15 cellular contexts compared by ENCODE assay signal in genomic region chr16:68790944-68791343, GRCh38. TPM values are rescaled to one million over a fixed set of nuclear protein-coding genes. Genes with fewer than 3 reads are reported as not detected.
DNase-seq lines count a peak whose midpoint lies in the region; ATAC-seq and TF ChIP-seq lines count a peak whose summit lies in the region.
"Had no signal": no experiment of that assay in that cellular context is flagged by ENCODE, and none has a peak within 500 bp of the region (broad histone marks: within the 10 kb centered on the region; RNA-seq: fewer than 3 reads in every experiment).

No MANE protein-coding gene starts in this region.

- H3K27ac ChIP-seq in GM23338 (ENCODE audit: low read depth), result peak overlapping the region; percentile 99
- peak overlapping the region; percentile 98 to 100 for H3K27ac ChIP-seq in liver (ENCODE audit: low read depth in 1 of 2, low read length in 2 of 2)
- H3K27ac ChIP-seq in skin epidermis, result peak overlapping the region in 15 of 21 experiments; percentile 6 to 80 (median 56)
- H3K27ac ChIP-seq: neutrophil, spleen had no signal

- no peaks in the 10 kb centered on the region for H3K9me3 ChIP-seq in liver (ENCODE audit: control insufficient read depth in 4 of 4, low read length in 3 of 4)
- H3K9me3 ChIP-seq: neutrophil, spleen had no signal

- H3K27me3 Mint-ChIP-seq in GM23338 (ENCODE audit: insufficient read depth, low read depth, poor library complexity) (peaks cover 8% of the 10 kb centered on the region), brain (peaks cover 5% of the 10 kb centered on the region)

- H3K4me1 Mint-ChIP-seq in GM23338, result peaks cover 56% of the 10 kb centered on the region
- H3K4me1 Mint-ChIP-seq in brain, result peaks cover 44% of the 10 kb centered on the region
- H3K4me1 Mint-ChIP-seq: activated B cell treated with CpG ODN at 0.5 μM for 24 hours had no signal

- 83% methylated on average over 4 of the region's 4 CpGs for WGBS in liver

- H3K79me2 ChIP-seq in GM23338 (replicated peaks; ENCODE audit: insufficient read depth), result peaks cover 31% of the 10 kb centered on the region

- H3K4me2 ChIP-seq in GM23338, result peak overlapping the region; percentile 65

- H4K20me1 ChIP-seq in GM23338 (replicated peaks; ENCODE audit: insufficient read depth), result no peaks in the 10 kb centered on the region

- H3K36me3 Mint-ChIP-seq in GM23338 (ENCODE audit: low read depth), result peaks cover 30% of the 10 kb centered on the region
- H3K36me3 Mint-ChIP-seq in brain, result no peaks in the 10 kb centered on the region
- H3K36me3 Mint-ChIP-seq: activated naive CD4-positive, alpha-beta T cell treated with anti-CD3 and anti-CD28 coated beads, Interleukin-2, amount 50 U/mL, for 72 hours had no signal

- no peaks in the 10 kb centered on the region; the same call in 2 of the 3 replicates for H3K9me3 Mint-ChIP-seq in GM23338
- H3K9me3 Mint-ChIP-seq in brain, result peaks cover 0 to 3% (median 0%) of the 10 kb centered on the region in 5 experiments
- H3K9me3 Mint-ChIP-seq: activated B cell treated with CpG ODN at 0.5 μM for 24 hours; activated naive CD4-positive, alpha-beta T cell treated with anti-CD3 and anti-CD28 coated beads, Interleukin-2, amount 50 U/mL, for 72 hours had no signal

- no peak for TF ChIP-seq CTCF in GM23338 (conservative IDR thresholded peaks at IDR 0.05; ENCODE audit: low read depth in 2 of 2)
- TF ChIP-seq CTCF in brain (conservative IDR thresholded peaks at IDR 0.05), result no peak
- TF ChIP-seq CTCF in liver (IDR thresholded peaks at IDR 0.05; ENCODE audit: low read depth, low read length, missing input control), result no peak

- H2AFZ ChIP-seq in GM23338, result no peak overlapping the region

- intact Hi-C loops in Right ventricle myocardium inferior (cut with DNase I), result no loop called here

- H3K27me3 ChIP-seq in GM23338 (ENCODE audit: insufficient read depth) (no peaks in the 10 kb centered on the region), liver (ENCODE audit: control insufficient read depth in 4 of 4, insufficient read depth in 4 of 4, low read length in 3 of 4) (no peaks in the 10 kb centered on the region)
- H3K27me3 ChIP-seq: neutrophil, spleen had no signal

- DNase-seq in GM23338 (ENCODE audit: low spot score) (peak; percentile 43), NCI-H226 (no peak), Right ventricle myocardium inferior (ENCODE audit: missing footprints) (no peak)
- DNase-seq in activated T-cell treated with anti-CD3 and anti-CD28 coated beads, Interleukin-2, amount 50 U/mL, for 1 hour, result no peak
- DNase-seq: activated B cell treated with CpG ODN at 0.5 μM for 24 hours; activated CD8-positive, alpha-beta memory T cell treated with anti-CD3 and anti-CD28 coated beads, Interleukin-2, amount 50 U/mL, for 48 hours; NCI-H146; NCI-H524; spleen had no signal

- no peak for TF ChIP-seq RAD21 in liver (IDR thresholded peaks at IDR 0.05)

- H3K27ac Mint-ChIP-seq in GM23338 (peak overlapping the region; percentile 98), brain (peak overlapping the region; percentile 30 to 91 (median 85))
- H3K27ac Mint-ChIP-seq: activated B cell treated with CpG ODN at 0.5 μM for 24 hours; activated naive CD4-positive, alpha-beta T cell treated with anti-CD3 and anti-CD28 coated beads, Interleukin-2, amount 50 U/mL, for 72 hours had no signal

- H3K9me2 ChIP-seq in GM23338 (ENCODE audit: insufficient read depth), result no peaks in the 10 kb centered on the region

- peak overlapping the region; percentile 17 to 57 for H3K9ac ChIP-seq in liver (ENCODE audit: low read depth in 1 of 2, low read length in 2 of 2)

- H3F3A ChIP-seq in GM23338 (replicated peaks; ENCODE audit: low read depth), result peaks cover 27% of the 10 kb centered on the region

- H3K4me3 ChIP-seq in GM23338, result no peak overlapping the region
- no peak overlapping the region for H3K4me3 ChIP-seq in liver (ENCODE audit: low read depth in 1 of 3, low read length in 3 of 3)
- no peak overlapping the region for H3K4me3 ChIP-seq in skin epidermis
- H3K4me3 ChIP-seq: spleen had no signal

- ATAC-seq in GM23338, result peak; percentile 72
- no peak for ATAC-seq in GM19035 (IDR thresholded peaks at IDR 0.05; ENCODE audit: unreplicated experiment)
- no peak for ATAC-seq in Right ventricle myocardium inferior
- ATAC-seq: activated naive CD4-positive, alpha-beta T cell treated with anti-CD3 and anti-CD28 coated beads, Interleukin-2, amount 50 U/mL, for 72 hours had no signal

- no peaks in the 10 kb centered on the region for H3K36me3 ChIP-seq in GM23338 (ENCODE audit: insufficient read depth)
- H3K36me3 ChIP-seq in liver (ENCODE audit: control insufficient read depth in 4 of 4, insufficient read depth in 3 of 4, low read depth in 1 of 4, low read length in 3 of 4), result no peaks in the 10 kb centered on the region
- H3K36me3 ChIP-seq: neutrophil, spleen had no signal

- peaks cover 38% of the 10 kb centered on the region for H3K4me1 ChIP-seq in GM23338 (ENCODE audit: insufficient read depth)
- peaks cover 18 to 49% (median 31%) of the 10 kb centered on the region in 4 donors for H3K4me1 ChIP-seq in liver (ENCODE audit: control insufficient read depth in 4 of 4, insufficient read depth in 4 of 4, low read length in 3 of 4)

- H3K4me3 Mint-ChIP-seq in GM23338, result no peak overlapping the region; the same call in 2 of the 3 replicates
- no peak overlapping the region for H3K4me3 Mint-ChIP-seq in brain
- H3K4me3 Mint-ChIP-seq: activated B cell treated with CpG ODN at 0.5 μM for 24 hours had no signal

TF ChIP-seq in GM23338, 12 proteins besides CTCF, POLR2A, EP300 and RAD21 (continues in another document):
- TF ChIP-seq NANOG (IDR thresholded peaks at IDR 0.05; ENCODE audit: borderline replicate concordance) (no peak), EZH2 (IDR thresholded peaks at IDR 0.05; ENCODE audit: low read depth, unreplicated experiment) (no peak), POLR2AphosphoS5 (IDR thresholded peaks at IDR 0.05; ENCODE audit: low read depth) (no peak), STAT1 (IDR thresholded peaks at IDR 0.05; ENCODE audit: unreplicated experiment) (no peak), ETS1 (IDR thresholded peaks at IDR 0.05) (no peak), ZNF331 (CRISPR knock-in tag; IDR thresholded peaks at IDR 0.05; ENCODE audit: low read depth) (no peak)

TF ChIP-seq in liver, 16 proteins besides CTCF, POLR2A, EP300 and RAD21 (continues in another document):
- TF ChIP-seq NR2F2 (IDR thresholded peaks at IDR 0.05) (no peak), FOXA2 (IDR thresholded peaks at IDR 0.05) (no peak), JUND (IDR thresholded peaks at IDR 0.05) (no peak), REST (IDR thresholded peaks at IDR 0.05) (no peak), GABPA (IDR thresholded peaks at IDR 0.05 in 1 of 2, conservative IDR thresholded peaks at IDR 0.05 in 1 of 2) (no peak), ZBTB33 (IDR thresholded peaks at IDR 0.05) (no peak), MAX (IDR thresholded peaks at IDR 0.05) (no peak), YY1 (IDR thresholded peaks at IDR 0.05) (no peak)

RNA-seq across cellular contexts. Expression of gene TANGO6, which starts 52.4 kb away (rescaled TPM):
- 18.8 and 23.2 TPM in 2 replicates for total RNA-seq in GM23338 (2014; rRNA removed; shearing (Covaris generic))
- polyA plus RNA-seq in GM23338 (2016; fragmentation: Nextera tagmentation; extraction: Ambion mirVana) (5.5 and 7.2 TPM in 2 replicates), brain (ENCODE audit: insufficient read depth, low read depth, low replicate concordance) (8.3 TPM), liver (1 to 10 TPM; 6.8 to 9.6 TPM)
- total RNA-seq in liver (10 to 100 TPM; 11.3 to 40.6 TPM), Right ventricle myocardium inferior (9.3 TPM)

RNA-seq across cellular contexts. Expression of gene CDH1, which starts 53.9 kb away (rescaled TPM):
- total RNA-seq in GM23338 (2014; rRNA removed; shearing (Covaris generic)), result 142 TPM in 2 replicates
- polyA plus RNA-seq in GM23338 (2016; fragmentation: Nextera tagmentation; extraction: Ambion mirVana), result 58.1 and 64.1 TPM in 2 replicates
- polyA plus RNA-seq in brain (ENCODE audit: insufficient read depth, low read depth, low replicate concordance), result 148 TPM
- 10 to 100 TPM; 63.3 to 69.3 TPM for total RNA-seq in liver
- polyA plus RNA-seq in liver, result 10 to 100 TPM; 21.8 to 37.2 TPM
- total RNA-seq in Right ventricle myocardium inferior, result not detected

Comparison
In these comparisons a context has a peak if more than half of its experiments do, and no peak if none do; other contexts are left out.
1. RNA of gene CDH1, which starts 53.9 kb away (total RNA-seq): 142 TPM in GM23338 and 63.3 to 69.3 TPM in liver; not detected in Right ventricle myocardium inferior (single experiment); every median in the first group is over 10 times any median in the second.
2. Peak in every context shown above with its lines, with median percentiles within 50 percentile points of each other: H3K27ac ChIP-seq.